8 cellular contexts compared by ENCODE assay signal in genomic region chr10:79523157-79523853, GRCh38. TPM values are rescaled to one million over a fixed set of nuclear protein-coding genes. Genes with fewer than 3 reads are reported as not detected.
"Had no signal": no experiment of that assay in that cellular context is flagged by ENCODE, and none has a peak within 500 bp of the region (broad histone marks: within the 10 kb centered on the region; RNA-seq: fewer than 3 reads in every experiment).

No MANE protein-coding gene starts in this region.

RNA-seq across cellular contexts. Expression of gene EIF5AL1, which starts 11.0 kb away (rescaled TPM):
- total RNA-seq: body of pancreas had no signal

RNA-seq across cellular contexts. Expression of gene SFTPA2, which starts 36.9 kb away (rescaled TPM):
- total RNA-seq: activated CD4-positive, alpha-beta T cell treated with anti-CD3 and anti-CD28 coated beads, Interleukin-2, amount 10 ng/mL, durations not matched to agents 24 days and 14 days; activated CD8-positive, alpha-beta T cell treated with anti-CD3 and anti-CD28 coated beads, Interleukin-2, amount 10 ng/mL, durations not matched to agents 7 days and 5 days; activated naive CD8-positive, alpha-beta T cell treated with anti-CD3 and anti-CD28 coated beads, Interleukin-2, amount 10 ng/mL, durations not matched to agents 7 days and 5 days; activated T-helper 2 cell treated with anti-CD3 and anti-CD28 coated beads, Interferon-gamma antibody, Interleukin-2, Interleukin-4, amounts not matched to agents 10 μg/mL and 5 μg/mL and 100 μg/mL, durations not matched to agents 14 hours and 24 hours and 36 hours; astrocyte; LHCN-M2; NCI-H460 had no signal
